10 cellular contexts compared by ENCODE assay signal in the genomic region with DNA sequence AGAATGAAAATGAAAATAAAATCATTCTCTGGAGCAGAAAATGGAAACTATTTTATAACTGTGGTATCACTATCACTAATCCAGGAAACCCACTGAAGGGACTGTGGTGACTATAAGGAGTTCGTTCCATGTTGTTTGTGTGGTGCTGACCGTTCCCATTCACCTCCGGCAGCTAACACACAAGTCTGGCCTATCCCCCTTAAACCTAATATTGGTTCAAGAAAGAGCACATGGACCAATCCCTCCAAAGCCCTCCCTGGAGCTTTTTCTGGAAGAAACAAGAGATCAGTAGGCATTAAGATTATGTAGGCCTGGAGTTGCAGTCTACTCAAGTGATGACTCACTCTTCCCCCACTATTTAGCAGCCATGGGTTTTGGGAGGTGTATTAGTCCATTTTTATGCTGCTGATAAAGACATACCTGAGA.
DNase-seq lines count a peak whose midpoint lies in the region; ATAC-seq and TF ChIP-seq lines count a peak whose summit lies in the region.
"Had no signal": no experiment of that assay in that cellular context is flagged by ENCODE, and none has a peak within 500 bp of the region (broad histone marks: within the 10 kb centered on the region; RNA-seq: fewer than 3 reads in every experiment).

No MANE protein-coding gene starts in this region.

- H3K4me3 ChIP-seq in coronary artery = no peak overlapping the region
- H3K4me3 ChIP-seq: left lung had no signal

- peak; percentile 93 for ATAC-seq in GM18502 (IDR thresholded peaks at IDR 0.05; ENCODE audit: poor library complexity, unreplicated experiment)
- ATAC-seq in GM19468 (IDR thresholded peaks at IDR 0.05; ENCODE audit: extremely low read depth, unreplicated experiment) = peak; percentile 69
- peak; percentile 83 for ATAC-seq in HG03135 (IDR thresholded peaks at IDR 0.05; ENCODE audit: unreplicated experiment)
- ATAC-seq: HepG2, left lung had no signal

- peaks cover 8% of the 10 kb centered on the region for H3K9me3 Mint-ChIP-seq in activated naive CD4-positive, alpha-beta T cell treated with anti-CD3 and anti-CD28 coated beads, Interleukin-2, amount 10 ng/mL, durations not matched to agents 7 days and 5 days

- H3K27ac ChIP-seq in coronary artery = no peak overlapping the region
- H3K27ac ChIP-seq: left lung had no signal

- peaks cover 7% of the 10 kb centered on the region for H3K36me3 Mint-ChIP-seq in activated naive CD4-positive, alpha-beta T cell treated with anti-CD3 and anti-CD28 coated beads, Interleukin-2, amount 10 ng/mL, durations not matched to agents 7 days and 5 days

- peaks cover 6% of the 10 kb centered on the region for H3K27me3 Mint-ChIP-seq in activated naive CD4-positive, alpha-beta T cell treated with anti-CD3 and anti-CD28 coated beads, Interleukin-2, amount 10 ng/mL, durations not matched to agents 7 days and 5 days

- TF ChIP-seq CTCF in coronary artery (IDR thresholded peaks at IDR 0.05) = no peak

- peak overlapping the region; percentile 90 for H3K27ac Mint-ChIP-seq in activated naive CD4-positive, alpha-beta T cell treated with anti-CD3 and anti-CD28 coated beads, Interleukin-2, amount 10 ng/mL, durations not matched to agents 7 days and 5 days

- peaks cover 24% of the 10 kb centered on the region for H3K4me1 Mint-ChIP-seq in activated naive CD4-positive, alpha-beta T cell treated with anti-CD3 and anti-CD28 coated beads, Interleukin-2, amount 10 ng/mL, durations not matched to agents 7 days and 5 days

- peak; percentile 23 for DNase-seq in activated naive CD4-positive, alpha-beta T cell treated with anti-CD3 and anti-CD28 coated beads, Interleukin-2, amount 10 ng/mL, durations not matched to agents 7 days and 5 days
- no peak for DNase-seq in D341Med (ENCODE audit: low spot score)
- DNase-seq in activated effector memory CD4-positive, alpha-beta T cell treated with Interleukin-2 at 50 U/mL for 16 hours = no peak
- DNase-seq in coronary artery (ENCODE audit: low spot score) = no peak
- DNase-seq in NCI-H187 (lab: John Stamatoyannopoulos, UW) = no peak
- DNase-seq: left lung had no signal

- CTCF ChIA-PET in activated naive CD4-positive, alpha-beta T cell treated with anti-CD3 and anti-CD28 coated beads, Interleukin-2, amount 10 ng/mL, durations not matched to agents 7 days and 5 days (lab: Charles Lee) = interaction anchor here (0.6 to 2.1 kb wide), 8 partner anchors 10 to 1742 kb away, joined by 3 to 4 read pairs (median 4); no protein-coding TSS in a partner anchor

- H3K4me3 Mint-ChIP-seq in activated naive CD4-positive, alpha-beta T cell treated with anti-CD3 and anti-CD28 coated beads, Interleukin-2, amount 10 ng/mL, durations not matched to agents 7 days and 5 days = peak overlapping the region; percentile 34
